Comparison of ENCODE assay signal across 12 cellular contexts in the genomic region with DNA sequence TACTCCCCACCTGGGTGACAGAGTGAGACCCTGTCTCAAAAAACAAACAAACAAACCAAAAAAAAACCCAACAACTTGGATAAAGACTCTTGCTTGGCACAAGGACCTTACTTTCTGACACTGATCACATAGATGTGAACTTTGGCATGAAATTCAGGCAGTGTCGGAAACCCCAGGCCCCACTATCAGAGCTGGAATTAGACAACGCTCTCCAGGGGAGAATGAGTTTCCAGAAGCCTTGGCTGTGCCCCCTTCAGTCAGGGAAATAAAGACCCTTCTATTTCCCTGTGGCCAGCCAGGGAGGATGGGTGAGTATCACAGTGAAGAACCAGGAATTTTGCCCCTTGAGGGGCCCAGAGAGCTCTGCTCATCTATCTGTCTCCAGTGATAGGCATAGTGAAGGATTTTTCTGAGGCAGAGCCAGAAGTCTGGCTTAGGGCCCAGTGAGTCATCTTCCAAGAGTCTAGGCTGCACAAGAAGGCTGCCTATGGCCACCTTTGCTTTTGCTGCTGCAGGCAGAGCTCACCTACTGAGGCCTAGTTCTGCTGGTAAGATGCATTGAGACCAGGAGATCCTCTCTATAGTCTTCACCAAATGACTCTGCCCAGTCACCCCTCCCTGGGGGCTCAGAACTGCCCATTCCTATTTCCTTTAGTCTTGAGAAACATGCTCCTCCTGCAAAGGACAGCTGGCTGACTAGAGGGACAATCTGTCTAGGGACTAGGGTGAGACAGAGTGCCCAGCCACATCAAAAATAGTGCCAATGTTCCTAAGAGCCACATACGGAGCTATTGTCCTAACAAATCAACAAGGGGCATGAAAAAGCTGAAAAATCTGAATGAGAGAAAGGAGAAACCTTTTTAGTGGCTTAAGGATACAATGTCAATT. TPM values are rescaled to one million over a fixed set of nuclear protein-coding genes. Genes with fewer than 3 reads are reported as not detected.
DNase-seq lines count a peak whose midpoint lies in the region; ATAC-seq and TF ChIP-seq lines count a peak whose summit lies in the region.
"Had no signal": no experiment of that assay in that cellular context is flagged by ENCODE, and none has a peak within 500 bp of the region (broad histone marks: within the 10 kb centered on the region; RNA-seq: fewer than 3 reads in every experiment).

No MANE protein-coding gene starts in this region.

- H3K4me2 ChIP-seq in fibroblast of lung (ENCODE audit: extremely low read depth, insufficient read depth, low read length) = no peak overlapping the region

- ATAC-seq in HG03025 (IDR thresholded peaks at IDR 0.05; ENCODE audit: low FRiP score, unreplicated experiment) (no peak), GM21526 (IDR thresholded peaks at IDR 0.05; ENCODE audit: low FRiP score, unreplicated experiment) (no peak), GM19023 (IDR thresholded peaks at IDR 0.05; ENCODE audit: unreplicated experiment) (no peak)

- H2AFZ ChIP-seq in fibroblast of lung (ENCODE audit: low read length) = no peak overlapping the region

- no peaks in the 10 kb centered on the region for H3K9me3 ChIP-seq in fibroblast of lung (ENCODE audit: control insufficient read depth, insufficient read depth, low read depth, low read length)
- H3K9me3 ChIP-seq: neutrophil had no signal

- no peak overlapping the region for H3K27ac ChIP-seq in fibroblast of lung (ENCODE audit: insufficient read depth, low read length)
- H3K27ac ChIP-seq: coronary artery, neutrophil had no signal

- no peaks in the 10 kb centered on the region for H3K36me3 ChIP-seq in fibroblast of lung (ENCODE audit: control insufficient read depth, insufficient read depth, low read length)
- H3K36me3 ChIP-seq: neutrophil had no signal

- H3K79me2 ChIP-seq in fibroblast of lung (ENCODE audit: control insufficient read depth, insufficient read depth, low read length) = no peaks in the 10 kb centered on the region

- peaks cover 6% of the 10 kb centered on the region for H3K4me1 ChIP-seq in fibroblast of lung (ENCODE audit: control insufficient read depth, extremely low read depth, insufficient read depth, low read length)

- no peak overlapping the region for H3K4me3 ChIP-seq in fibroblast of lung (replicated peaks in 1 of 4; ENCODE audit: control extremely low read depth in 1 of 4, insufficient read depth in 1 of 4, low read depth in 3 of 4, low read length in 4 of 4)
- H3K4me3 ChIP-seq: coronary artery had no signal

- no peaks in the 10 kb centered on the region for H4K20me1 ChIP-seq in fibroblast of lung (ENCODE audit: control insufficient read depth, extremely low read depth, insufficient read depth, low read length)

- no peak overlapping the region for H3K9ac ChIP-seq in fibroblast of lung (ENCODE audit: insufficient read depth, low read length)

- H3K27me3 ChIP-seq in fibroblast of lung (ENCODE audit: control insufficient read depth, insufficient read depth, low read length) = no peaks in the 10 kb centered on the region
- H3K27me3 ChIP-seq: neutrophil had no signal

- DNase-seq in COLO829 (ENCODE audit: low spot score) = peak; percentile 46
- DNase-seq in NCI-H460 (ENCODE audit: extremely low read depth, low read depth) = peak; percentile 41
- DNase-seq in fibroblast of lung (ENCODE audit: low read depth in 2 of 2) = peak; percentile 77 to 83
- DNase-seq in occipital lobe (lab: John Stamatoyannopoulos, UW) = peak; percentile 16
- no peak for DNase-seq in GF-D8 (lab: John Stamatoyannopoulos, UW)
- DNase-seq: activated CD4-positive, alpha-beta T cell treated with anti-CD3 and anti-CD28 coated beads for 4 hours; NCI-H187 treated with DMSO at 0.1 percent for 48 hours had no signal

- no peak for TF ChIP-seq CTCF in fibroblast of lung (conservative IDR thresholded peaks at IDR 0.05 in 1 of 2, IDR thresholded peaks at IDR 0.05 in 1 of 2; ENCODE audit: low read depth in 1 of 2, low read length in 2 of 2)

RNA-seq across cellular contexts. Expression of a gene that starts 40.2 kb away (rescaled TPM):
- total RNA-seq in NCI-H460 (2014; rRNA removed; shearing (Covaris generic)) = 50.2 and 54.7 TPM in 2 replicates
- 31.2 and 46.1 TPM in 2 replicates for polyA plus RNA-seq in NCI-H460 (2014; cell fraction: nucleus; rRNA removed)
- total RNA-seq in fibroblast of lung (24.4 and 49.2 TPM in 2 replicates), occipital lobe (52.9 TPM)
- polyA plus RNA-seq in fibroblast of lung = 13.6 and 23.2 TPM in 2 replicates
- 16.0 and 29.0 TPM in 2 replicates for polyA plus RNA-seq in fibroblast of lung (2012)
- polyA minus RNA-seq in fibroblast of lung (ENCODE audit: low replicate concordance) = 2.1 and 3.0 TPM in 2 replicates
